In genomic region chr19:30997222-30997621, GRCh38 we compare ENCODE assay signal across 30 cellular contexts.
"Had no signal": no experiment of that assay in that cellular context is flagged by ENCODE, and none has a peak within 500 bp of the region (broad histone marks: within the 10 kb centered on the region; RNA-seq: fewer than 3 reads in every experiment).

No MANE protein-coding gene starts in this region.

- ATAC-seq: Panc1 had no signal

- DNase-seq: Kasumi-1, MM.1S, NCI-H1048, NCI-H1092 treated with DMSO at 0.1 percent for 48 hours, NCI-H1105 treated with DMSO at 0.1 percent for 48 hours, NCI-H1417, NCI-H1436, NCI-H146, NCI-H1694, NCI-H187, NCI-H1930, NCI-H2029 treated with DMSO at 0.1 percent for 48 hours, NCI-H2081 treated with DMSO at 0.1 percent for 48 hours, NCI-H2107, NCI-H2171, NCI-H226, NCI-H446 treated with DMSO at 0.1 percent for 48 hours, NCI-H510A, NCI-H524, NCI-H526, NCI-H69, NCI-H748 treated with DMSO at 0.1 percent for 48 hours, NCI-H82, PC-9, Right ventricle myocardium superior, SHP77 treated with DMSO at 0.1 percent for 48 hours, SK-N-SH, SW 1271, T-helper 1 cell had no signal
